ENCODE assay signal across 9 cellular contexts in genomic region chr1:201023517-201023902, GRCh38. TPM values are rescaled to one million over a fixed set of nuclear protein-coding genes. Genes with fewer than 3 reads are reported as not detected.
A peak's percentile ranks its signal among the peaks of the same experiment; 100 is the strongest.
DNase-seq lines count a peak whose midpoint lies in the region; ATAC-seq and TF ChIP-seq lines count a peak whose summit lies in the region.
"Had no signal": no experiment of that assay in that cellular context is flagged by ENCODE, and none has a peak within 500 bp of the region (broad histone marks: within the 10 kb centered on the region; RNA-seq: fewer than 3 reads in every experiment).

KIF21B (minus strand) TSS chr1:201023714; CDS start chr1:201023383, 331 bp downstream.

- CTCF ChIA-PET in activated B cell treated with CpG ODN at 0.5 μM for 24 hours (lab: Charles Lee) = no interaction called here

- H3K4me1 Mint-ChIP-seq in activated B cell treated with CpG ODN at 0.5 μM for 24 hours = peaks cover 79% of the 10 kb centered on the region

- H3K27me3 Mint-ChIP-seq in activated B cell treated with CpG ODN at 0.5 μM for 24 hours = no peaks in the 10 kb centered on the region

- TF ChIP-seq CTCF in activated B cell treated with CpG ODN at 0.5 μM for 24 hours (IDR thresholded peaks at IDR 0.05) = no peak
- TF ChIP-seq CTCF in cardiac fibroblast (IDR thresholded peaks at IDR 0.05; ENCODE audit: low read depth, low read length) = no peak

- peak within 1 kb of the TSS; percentile 89 for H3K4me3 Mint-ChIP-seq in activated B cell treated with CpG ODN at 0.5 μM for 24 hours

- no peaks in the 10 kb centered on the region for H3K27me3 ChIP-seq in layer of hippocampus (ENCODE audit: control insufficient read depth, insufficient read depth, low read length)

- ATAC-seq in HG02973 (IDR thresholded peaks at IDR 0.05; ENCODE audit: unreplicated experiment) = peak; percentile 58
- peak; percentile 83 for ATAC-seq in activated B cell treated with CpG ODN at 0.5 μM for 24 hours (ENCODE audit: low read depth)

- DNase-seq in NCI-H524 (lab: John Stamatoyannopoulos, UW) = peak; percentile 39 to 74
- no peak for DNase-seq in NCI-H524 treated with DMSO at 0.1 percent for 48 hours (lab: John Stamatoyannopoulos, UW)
- peak; percentile 82 for DNase-seq in NCI-H2107 (lab: John Stamatoyannopoulos, UW)
- peak; percentile 90 for DNase-seq in activated B cell treated with CpG ODN at 0.5 μM for 24 hours
- DNase-seq in cardiac fibroblast (ENCODE audit: low read depth in 2 of 2) = peak in 1 of 2 donors; percentile 52
- DNase-seq in stimulated activated CD4-positive, alpha-beta T cell treated with anti-CD3 and anti-CD28 coated beads, Interleukin-2, amount 100 ng/mL, for 24 hours = peak; percentile 92

- H3K9me3 Mint-ChIP-seq in activated B cell treated with CpG ODN at 0.5 μM for 24 hours = no peaks in the 10 kb centered on the region

- peaks cover 5% of the 10 kb centered on the region for H3K36me3 Mint-ChIP-seq in activated B cell treated with CpG ODN at 0.5 μM for 24 hours (ENCODE audit: low read depth)

- H3K27ac ChIP-seq in layer of hippocampus (ENCODE audit: low read depth, low read length) = peak within 1 kb of the TSS; percentile 78
- H3K27ac ChIP-seq: C4-2B had no signal

- intact Hi-C loops in activated B cell treated with CpG ODN at 0.5 μM for 24 hours (cut with micrococcal nuclease) = loop anchor here (5.0 to 10.0 kb wide), 5 partner anchors 149 to 1619 kb away; partner anchors contain the start of gene CSRP1

- H3K27ac Mint-ChIP-seq in activated B cell treated with CpG ODN at 0.5 μM for 24 hours = peak within 1 kb of the TSS; percentile 97

- POLR2A ChIA-PET in activated B cell treated with CpG ODN at 0.5 μM for 24 hours (lab: Charles Lee) = interaction anchor here (0.8 to 1.1 kb wide), 2 partner anchors 8 to 31 kb away, joined by 3 to 4 read pairs; no protein-coding TSS in a partner anchor

- H3K4me3 ChIP-seq in cardiac fibroblast (replicated peaks in 1 of 2; ENCODE audit: low read depth in 2 of 2, low read length in 2 of 2) = peak within 1 kb of the TSS; percentile 41 to 49

RNA-seq across cellular contexts. Expression of gene KIF21B, which starts in this region (rescaled TPM):
- 28.1 and 31.8 TPM in 2 replicates for total RNA-seq in activated B cell treated with CpG ODN at 0.5 μM for 24 hours
